18 cellular contexts compared by ENCODE assay signal in the genomic region with DNA sequence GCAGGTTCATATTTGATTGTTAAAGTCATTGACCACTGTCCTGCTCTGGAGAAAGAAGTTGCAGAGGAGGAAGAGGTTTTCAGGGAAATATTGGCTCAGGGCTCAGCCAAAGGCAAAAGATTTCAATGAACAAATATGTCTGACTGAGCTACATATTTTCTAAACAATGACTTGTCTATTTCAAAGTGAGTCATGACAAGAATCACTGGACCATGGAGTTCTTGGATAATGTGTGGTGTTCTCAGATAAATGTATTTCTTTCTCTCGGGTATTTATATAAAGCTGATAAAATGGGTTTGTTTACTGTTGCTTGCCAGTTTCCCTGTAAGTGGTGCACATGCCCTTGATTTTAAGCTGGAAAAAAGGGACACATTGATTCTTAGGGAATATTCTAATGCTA.
A peak's percentile ranks its signal among the peaks of the same experiment; 100 is the strongest.
DNase-seq lines count a peak whose midpoint lies in the region; ATAC-seq, FAIRE-seq and TF ChIP-seq lines count a peak whose summit lies in the region.
"Had no signal": no experiment of that assay in that cellular context is flagged by ENCODE, and none has a peak within 500 bp of the region (broad histone marks: within the 10 kb centered on the region; RNA-seq: fewer than 3 reads in every experiment).

No MANE protein-coding gene starts in this region.

- TF ChIP-seq CTCF in fibroblast of the aortic adventitia (IDR thresholded peaks at IDR 0.05; ENCODE audit: insufficient read depth, low read length), result no peak

- no peak for FAIRE-seq in H54 (lab: Jason Lieb, UNC)
- FAIRE-seq: GM18507, GM19239 had no signal

- H3K4me1 ChIP-seq in adipocyte (ENCODE audit: control insufficient read depth, insufficient read depth, low read length), result no peaks in the 10 kb centered on the region
- H3K4me1 ChIP-seq: body of pancreas had no signal

- no peak overlapping the region for H3K9ac ChIP-seq in adipocyte (ENCODE audit: low read length)

- H3K4me3 ChIP-seq in adipocyte (ENCODE audit: low read length), result no peak overlapping the region
- H3K4me3 ChIP-seq in fibroblast of the aortic adventitia (ENCODE audit: low read depth, low read length), result no peak overlapping the region
- H3K4me3 ChIP-seq: body of pancreas had no signal

- peaks cover 8% of the 10 kb centered on the region for H3K27me3 ChIP-seq in adipocyte (replicated peaks; ENCODE audit: control insufficient read depth, insufficient read depth, low read length)
- H3K27me3 ChIP-seq: body of pancreas had no signal

- no peak for TF ChIP-seq POLR2A in H54 (IDR thresholded peaks at IDR 0.05; ENCODE audit: low read depth, low read length)

- H3K36me3 ChIP-seq in adipocyte (ENCODE audit: control insufficient read depth, insufficient read depth, low read length, severe bottlenecking), result no peaks in the 10 kb centered on the region

- in situ Hi-C loops in ACHN (cut with HindIII; ENCODE audit: low pct_ligation_motif_present, low pct_unique_long_range_greater_than_20kb, low sequenced_read_pairs), result no loop called here
- in situ Hi-C loops in KBM-7 (cut with MboI; ENCODE audit: low pct_unique_long_range_greater_than_20kb, low sequenced_read_pairs), result no loop called here

- peak; percentile 36 for DNase-seq in ACHN
- DNase-seq in HT1080 (ENCODE audit: low read depth), result peak; percentile 18
- peak; percentile 59 for DNase-seq in adipocyte (ENCODE audit: low read depth)
- peak; percentile 51 for DNase-seq in fibroblast of the aortic adventitia (ENCODE audit: low read depth)
- no peak for DNase-seq in H54 (ENCODE audit: insufficient read length, low spot score)
- DNase-seq in KBM-7, result no peak
- DNase-seq: activated CD4-positive, CD25-positive, alpha-beta regulatory T cell treated with anti-CD3 and anti-CD28 coated beads, Interleukin-2, amount 50 U/mL, for 72 hours; activated gamma-delta T cell treated with Interleukin-2 at 50 U/mL for 16 hours; body of pancreas; natural killer cell; NCI-H1436 treated with DMSO at 0.1 percent for 48 hours; NCI-H69; Right ventricle myocardium superior; stimulated activated naive CD8-positive, alpha-beta T cell treated with anti-CD3 and anti-CD28 coated beads, Interleukin-15, amount 100 ng/mL, for 72 hours had no signal

- no peaks in the 10 kb centered on the region for H3K9me3 ChIP-seq in adipocyte (ENCODE audit: control insufficient read depth, low read length)
- H3K9me3 ChIP-seq: body of pancreas had no signal

- ATAC-seq in GM21367 (IDR thresholded peaks at IDR 0.05; ENCODE audit: unreplicated experiment) (no peak), GM21619 (IDR thresholded peaks at IDR 0.05; ENCODE audit: unreplicated experiment) (no peak)
- ATAC-seq: body of pancreas; stimulated activated naive CD8-positive, alpha-beta T cell treated with anti-CD3 and anti-CD28 coated beads, Interleukin-15, amount 100 ng/mL, for 72 hours had no signal

Comparison
In these comparisons a context has a peak if more than half of its experiments do, and no peak if none do; other contexts are left out.
1. DNase-seq: peak in ACHN (single experiment), HT1080 (single experiment), adipocyte (single experiment) and fibroblast of the aortic adventitia (single experiment); none in H54 (single experiment) and KBM-7 (single experiment).